Comparison of ENCODE assay signal across 26 cellular contexts in genomic region chr1:116078699-116079223, GRCh38. TPM values are rescaled to one million over a fixed set of nuclear protein-coding genes. Genes with fewer than 3 reads are reported as not detected.
"Had no signal": no experiment of that assay in that cellular context is flagged by ENCODE, and none has a peak within 500 bp of the region (broad histone marks: within the 10 kb centered on the region; RNA-seq: fewer than 3 reads in every experiment).

No MANE protein-coding gene starts in this region.

- H3K36me3 Mint-ChIP-seq: activated CD8-positive, alpha-beta memory T cell treated with anti-CD3 and anti-CD28 coated beads, Interleukin-2, amount 10 ng/mL, durations not matched to agents 7 days and 5 days; activated naive CD4-positive, alpha-beta T cell treated with anti-CD3 and anti-CD28 coated beads, Interleukin-2, amount 50 U/mL, for 24 hours; naive B cell had no signal

- H3K36me3 ChIP-seq: lower lobe of right lung, prostate gland had no signal

- ATAC-seq: activated CD8-positive, alpha-beta memory T cell treated with anti-CD3 and anti-CD28 coated beads, Interleukin-2, amount 10 ng/mL, durations not matched to agents 7 days and 5 days; activated CD8-positive, alpha-beta T cell treated with anti-CD3 and anti-CD28 coated beads for 36 hours; body of pancreas; heart left ventricle; left lobe of liver; lower lobe of right lung had no signal

- H3K9me3 Mint-ChIP-seq: activated CD4-positive, alpha-beta T cell treated with anti-CD3 and anti-CD28 coated beads, Interleukin-2, amount 10 ng/mL, durations not matched to agents 7 days and 5 days; activated CD8-positive, alpha-beta T cell treated with anti-CD3 and anti-CD28 coated beads for 36 hours; activated naive CD4-positive, alpha-beta T cell treated with anti-CD3 and anti-CD28 coated beads, Interleukin-2, amount 50 U/mL, for 24 hours had no signal

- H3K4me3 ChIP-seq: body of pancreas, heart left ventricle, lower lobe of right lung, prostate gland, right atrium auricular region, tibial artery had no signal

- FAIRE-seq: kidney, urothelium cell line had no signal

- H3K9me3 ChIP-seq: body of pancreas, heart left ventricle, lower lobe of right lung, prostate gland, right atrium auricular region, tibial artery had no signal

- DNase-seq: activated CD4-positive, alpha-beta T cell treated with anti-CD3 and anti-CD28 coated beads, Interleukin-2, amount 10 ng/mL, durations not matched to agents 7 days and 5 days; activated CD4-positive, CD25-positive, alpha-beta regulatory T cell treated with anti-CD3 and anti-CD28 coated beads, Interleukin-2, amount 50 U/mL, for 72 hours; activated CD8-positive, alpha-beta memory T cell treated with anti-CD3 and anti-CD28 coated beads, Interleukin-2, amount 10 ng/mL, durations not matched to agents 7 days and 5 days; activated CD8-positive, alpha-beta T cell treated with anti-CD3 and anti-CD28 coated beads for 36 hours; activated gamma-delta T cell treated with Interleukin-2 at 50 U/mL for 16 hours; anterior cingulate cortex; body of pancreas; effector CD4-positive, alpha-beta T cell; heart left ventricle; kidney; lower lobe of right lung; naive B cell; substantia nigra; tibial artery had no signal

- H3K27me3 Mint-ChIP-seq: dendritic cell treated with granulocyte-macrophage colony-stimulating factor and Interleukin-4, amounts not matched to agents 40 ng/mL and 50 ng/mL, for 4 days; stimulated activated naive CD8-positive, alpha-beta T cell treated with anti-CD3 and anti-CD28 coated beads, Interleukin-15, Interleukin-2, amounts not matched to agents 100 ng/mL and 50 ng/mL, for 24 hours had no signal

- H3K4me1 Mint-ChIP-seq: activated CD4-positive, alpha-beta T cell treated with anti-CD3 and anti-CD28 coated beads, Interleukin-2, amount 10 ng/mL, durations not matched to agents 7 days and 5 days; activated CD8-positive, alpha-beta memory T cell treated with anti-CD3 and anti-CD28 coated beads, Interleukin-2, amount 10 ng/mL, durations not matched to agents 7 days and 5 days; activated naive CD4-positive, alpha-beta T cell treated with anti-CD3 and anti-CD28 coated beads, Interleukin-2, amount 50 U/mL, for 24 hours; naive B cell had no signal

- H3K27me3 ChIP-seq: body of pancreas, heart left ventricle, right atrium auricular region, tibial artery had no signal

- H3K4me3 Mint-ChIP-seq: activated CD4-positive, alpha-beta T cell treated with anti-CD3 and anti-CD28 coated beads, Interleukin-2, amount 10 ng/mL, durations not matched to agents 7 days and 5 days; activated CD8-positive, alpha-beta memory T cell treated with anti-CD3 and anti-CD28 coated beads, Interleukin-2, amount 10 ng/mL, durations not matched to agents 7 days and 5 days; activated CD8-positive, alpha-beta T cell treated with anti-CD3 and anti-CD28 coated beads for 36 hours; activated naive CD4-positive, alpha-beta T cell treated with anti-CD3 and anti-CD28 coated beads, Interleukin-2, amount 50 U/mL, for 24 hours; dendritic cell treated with granulocyte-macrophage colony-stimulating factor and Interleukin-4, amounts not matched to agents 40 ng/mL and 50 ng/mL, for 4 days; naive B cell; stimulated activated naive CD8-positive, alpha-beta T cell treated with anti-CD3 and anti-CD28 coated beads, Interleukin-15, Interleukin-2, amounts not matched to agents 100 ng/mL and 50 ng/mL, for 24 hours had no signal

- H3K27ac Mint-ChIP-seq: activated CD4-positive, alpha-beta T cell treated with anti-CD3 and anti-CD28 coated beads, Interleukin-2, amount 10 ng/mL, durations not matched to agents 7 days and 5 days; activated CD8-positive, alpha-beta memory T cell treated with anti-CD3 and anti-CD28 coated beads, Interleukin-2, amount 10 ng/mL, durations not matched to agents 7 days and 5 days; activated CD8-positive, alpha-beta T cell treated with anti-CD3 and anti-CD28 coated beads for 36 hours; activated naive CD4-positive, alpha-beta T cell treated with anti-CD3 and anti-CD28 coated beads, Interleukin-2, amount 50 U/mL, for 24 hours; dendritic cell treated with granulocyte-macrophage colony-stimulating factor and Interleukin-4, amounts not matched to agents 40 ng/mL and 50 ng/mL, for 4 days; naive B cell; stimulated activated naive CD8-positive, alpha-beta T cell treated with anti-CD3 and anti-CD28 coated beads, Interleukin-15, Interleukin-2, amounts not matched to agents 100 ng/mL and 50 ng/mL, for 24 hours had no signal

- H3K4me1 ChIP-seq: body of pancreas, heart left ventricle, lower lobe of right lung, prostate gland, right atrium auricular region, tibial artery had no signal

- H3K27ac ChIP-seq: body of pancreas, heart left ventricle, lower lobe of right lung, prostate gland, right atrium auricular region, tibial artery, VCaP had no signal

RNA-seq across cellular contexts. Expression of gene MAB21L3, which starts 32.4 kb away (rescaled TPM):
- total RNA-seq: activated CD4-positive, alpha-beta T cell treated with anti-CD3 and anti-CD28 coated beads, Interleukin-2, amount 10 ng/mL, durations not matched to agents 7 days and 5 days; activated CD8-positive, alpha-beta memory T cell treated with anti-CD3 and anti-CD28 coated beads, Interleukin-2, amount 10 ng/mL, durations not matched to agents 7 days and 5 days; activated CD8-positive, alpha-beta T cell treated with anti-CD3 and anti-CD28 coated beads for 36 hours; body of pancreas; cardiac septum; mucosa of gallbladder; osteocyte; right atrium auricular region; T-helper 2 cell treated with Interferon-gamma antibody and Interleukin-4, amounts not matched to agents 100 ng/mL and 5 ng/mL, for 36 hours had no signal
